8 cellular contexts compared by ENCODE assay signal in genomic region chr10:48551796-48552591, GRCh38. TPM values are rescaled to one million over a fixed set of nuclear protein-coding genes. Genes with fewer than 3 reads are reported as not detected.
DNase-seq lines count a peak whose midpoint lies in the region; ATAC-seq and TF ChIP-seq lines count a peak whose summit lies in the region.

No MANE protein-coding gene starts in this region.

- no peak overlapping the region for H3K27ac Mint-ChIP-seq in CD4-positive, alpha-beta T cell
- no peak overlapping the region for H3K27ac Mint-ChIP-seq in GM23338
- no peak overlapping the region for H3K27ac Mint-ChIP-seq in activated T-helper 1 cell treated with anti-CD3 and anti-CD28 coated beads, Interleukin-12 subunit alpha, Interleukin-12 subunit beta, Interleukin-2, Interleukin-4 antibody, amounts not matched to agents 30 ng/mL and 10 ng/mL and 1 ng/mL, durations not matched to agents 14 hours and 24 hours and 36 hours

- H3K36me3 Mint-ChIP-seq in CD4-positive, alpha-beta T cell (ENCODE audit: low read depth), result no peaks in the 10 kb centered on the region
- H3K36me3 Mint-ChIP-seq in GM23338 (ENCODE audit: low read depth), result no peaks in the 10 kb centered on the region
- no peaks in the 10 kb centered on the region for H3K36me3 Mint-ChIP-seq in activated T-helper 1 cell treated with anti-CD3 and anti-CD28 coated beads, Interleukin-12 subunit alpha, Interleukin-12 subunit beta, Interleukin-2, Interleukin-4 antibody, amounts not matched to agents 30 ng/mL and 10 ng/mL and 1 ng/mL, durations not matched to agents 14 hours and 24 hours and 36 hours (ENCODE audit: low read depth)

- no peak for ATAC-seq in CD4-positive, alpha-beta T cell (ENCODE audit: poor library complexity)
- peak; percentile 80 for ATAC-seq in GM23338

- H3F3A ChIP-seq in GM23338 (replicated peaks; ENCODE audit: low read depth) (no peaks in the 10 kb centered on the region), smooth muscle cell (ENCODE audit: low read depth) (no peaks in the 10 kb centered on the region)

- H3K4me1 ChIP-seq in GM23338 (ENCODE audit: insufficient read depth) (no peaks in the 10 kb centered on the region), smooth muscle cell (ENCODE audit: low read depth) (no peaks in the 10 kb centered on the region)

- no peak for DNase-seq in CD4-positive, alpha-beta T cell
- peak; percentile 73 for DNase-seq in GM23338 (ENCODE audit: low spot score)
- peak; percentile 41 for DNase-seq in NCI-H345 treated with DMSO at 0.1 percent for 48 hours (lab: John Stamatoyannopoulos, UW; ENCODE audit: unreplicated experiment)
- peak; percentile 45 for DNase-seq in astrocyte of the cerebellum (ENCODE audit: low read depth)
- DNase-seq in hepatic stellate cell (ENCODE audit: low spot score), result peak; percentile 68
- no peak for DNase-seq in smooth muscle cell (lab: John Stamatoyannopoulos, UW; ENCODE audit: unreplicated experiment)
- no peak for DNase-seq in activated T-helper 1 cell treated with anti-CD3 and anti-CD28 coated beads, Interleukin-12 subunit alpha, Interleukin-12 subunit beta, Interleukin-2, Interleukin-4 antibody, amounts not matched to agents 30 ng/mL and 10 ng/mL and 1 ng/mL, durations not matched to agents 14 hours and 24 hours and 36 hours (ENCODE audit: low spot score)
- DNase-seq in stimulated activated naive CD4-positive, alpha-beta T cell treated with Interleukin-2 at 50 U/mL for 16 hours (lab: John Stamatoyannopoulos, UW), result no peak

- CTCF ChIA-PET in CD4-positive, alpha-beta T cell (lab: Charles Lee), result no interaction called here

- H3K4me3 ChIP-seq in GM23338 (no peak overlapping the region), astrocyte of the cerebellum (ENCODE audit: low read depth, low read length) (no peak overlapping the region), smooth muscle cell (no peak overlapping the region)

- POLR2A ChIA-PET in CD4-positive, alpha-beta T cell (lab: Charles Lee), result no interaction called here

- intact Hi-C loops in CD4-positive, alpha-beta T cell (cut with DNase I, micrococcal nuclease), result no loop called here
- intact Hi-C loops in activated T-helper 1 cell treated with anti-CD3 and anti-CD28 coated beads, Interleukin-12 subunit alpha, Interleukin-12 subunit beta, Interleukin-2, Interleukin-4 antibody, amounts not matched to agents 30 ng/mL and 10 ng/mL and 1 ng/mL, durations not matched to agents 14 hours and 24 hours and 36 hours (cut with micrococcal nuclease), result loop anchor here (1.0 kb wide), 1 partner anchor 104 kb away; no protein-coding TSS in a partner anchor

- no peak overlapping the region for H2AFZ ChIP-seq in GM23338
- H2AFZ ChIP-seq in smooth muscle cell (ENCODE audit: low read depth), result no peak overlapping the region

- H3K9me3 Mint-ChIP-seq in CD4-positive, alpha-beta T cell, result no peaks in the 10 kb centered on the region
- peaks cover 4% of the 10 kb centered on the region for H3K9me3 Mint-ChIP-seq in GM23338
- H3K9me3 Mint-ChIP-seq in activated T-helper 1 cell treated with anti-CD3 and anti-CD28 coated beads, Interleukin-12 subunit alpha, Interleukin-12 subunit beta, Interleukin-2, Interleukin-4 antibody, amounts not matched to agents 30 ng/mL and 10 ng/mL and 1 ng/mL, durations not matched to agents 14 hours and 24 hours and 36 hours, result no peaks in the 10 kb centered on the region

- H3K36me3 ChIP-seq in GM23338 (ENCODE audit: insufficient read depth), result no peaks in the 10 kb centered on the region
- H3K36me3 ChIP-seq in smooth muscle cell (ENCODE audit: low read depth), result no peaks in the 10 kb centered on the region

- H3K27me3 Mint-ChIP-seq in CD4-positive, alpha-beta T cell, result no peaks in the 10 kb centered on the region
- peaks cover 8% of the 10 kb centered on the region for H3K27me3 Mint-ChIP-seq in GM23338 (ENCODE audit: insufficient read depth, low read depth, poor library complexity)
- H3K27me3 Mint-ChIP-seq in activated T-helper 1 cell treated with anti-CD3 and anti-CD28 coated beads, Interleukin-12 subunit alpha, Interleukin-12 subunit beta, Interleukin-2, Interleukin-4 antibody, amounts not matched to agents 30 ng/mL and 10 ng/mL and 1 ng/mL, durations not matched to agents 14 hours and 24 hours and 36 hours (ENCODE audit: insufficient read depth), result no peaks in the 10 kb centered on the region

- no peaks in the 10 kb centered on the region for H3K9me2 ChIP-seq in GM23338 (ENCODE audit: insufficient read depth)

- H3K79me2 ChIP-seq in GM23338 (replicated peaks; ENCODE audit: insufficient read depth), result no peaks in the 10 kb centered on the region
- no peaks in the 10 kb centered on the region for H3K79me2 ChIP-seq in smooth muscle cell (ENCODE audit: low read depth)

- in situ Hi-C loops in astrocyte of the cerebellum (cut with HindIII; ENCODE audit: low sequenced_read_pairs), result no loop called here

- H4K20me1 ChIP-seq in GM23338 (replicated peaks; ENCODE audit: insufficient read depth), result no peaks in the 10 kb centered on the region
- no peaks in the 10 kb centered on the region for H4K20me1 ChIP-seq in smooth muscle cell (ENCODE audit: low read depth)

- H3K4me1 Mint-ChIP-seq in CD4-positive, alpha-beta T cell (ENCODE audit: low read depth), result no peaks in the 10 kb centered on the region
- peaks cover 7% of the 10 kb centered on the region; the same call in 2 of the 3 replicates for H3K4me1 Mint-ChIP-seq in GM23338
- H3K4me1 Mint-ChIP-seq in activated T-helper 1 cell treated with anti-CD3 and anti-CD28 coated beads, Interleukin-12 subunit alpha, Interleukin-12 subunit beta, Interleukin-2, Interleukin-4 antibody, amounts not matched to agents 30 ng/mL and 10 ng/mL and 1 ng/mL, durations not matched to agents 14 hours and 24 hours and 36 hours (ENCODE audit: low read depth), result no peaks in the 10 kb centered on the region

- no peaks in the 10 kb centered on the region for H3K9me3 ChIP-seq in CD4-positive, alpha-beta T cell (ENCODE audit: control insufficient read depth, low read length)
- no peaks in the 10 kb centered on the region for H3K9me3 ChIP-seq in smooth muscle cell (replicated peaks; ENCODE audit: low read depth)

- no peak overlapping the region for H3K9ac ChIP-seq in smooth muscle cell (ENCODE audit: low read depth)

- 70% methylated on average over 7 of the region's 7 CpGs for WGBS in smooth muscle cell (ENCODE audit: low lambda C conversion rate)

- H3K4me2 ChIP-seq in GM23338 (no peak overlapping the region), smooth muscle cell (no peak overlapping the region)

- H3K27ac ChIP-seq in CD4-positive, alpha-beta T cell (ENCODE audit: low read depth, low read length), result no peak overlapping the region
- no peak overlapping the region for H3K27ac ChIP-seq in GM23338 (ENCODE audit: low read depth)
- no peak overlapping the region for H3K27ac ChIP-seq in smooth muscle cell (ENCODE audit: low read depth)

- H3K27me3 ChIP-seq in CD4-positive, alpha-beta T cell (ENCODE audit: control insufficient read depth, insufficient read depth, low read length), result no peaks in the 10 kb centered on the region
- H3K27me3 ChIP-seq in GM23338 (ENCODE audit: insufficient read depth) (no peaks in the 10 kb centered on the region), smooth muscle cell (ENCODE audit: low read depth) (no peaks in the 10 kb centered on the region)

- no peak overlapping the region for H3K4me3 Mint-ChIP-seq in CD4-positive, alpha-beta T cell
- no peak overlapping the region for H3K4me3 Mint-ChIP-seq in GM23338
- no peak overlapping the region for H3K4me3 Mint-ChIP-seq in activated T-helper 1 cell treated with anti-CD3 and anti-CD28 coated beads, Interleukin-12 subunit alpha, Interleukin-12 subunit beta, Interleukin-2, Interleukin-4 antibody, amounts not matched to agents 30 ng/mL and 10 ng/mL and 1 ng/mL, durations not matched to agents 14 hours and 24 hours and 36 hours

- TF ChIP-seq CTCF in CD4-positive, alpha-beta T cell (IDR thresholded peaks at IDR 0.05), result peak; percentile 40
- TF ChIP-seq CTCF in GM23338 (conservative IDR thresholded peaks at IDR 0.05; ENCODE audit: low read depth in 2 of 2), result peak; percentile 68 to 83
- peak; percentile 73 for TF ChIP-seq CTCF in astrocyte of the cerebellum (IDR thresholded peaks at IDR 0.05; ENCODE audit: low read depth, low read length, missing control alignments)
- peak; percentile 80 for TF ChIP-seq CTCF in smooth muscle cell (IDR thresholded peaks at IDR 0.05; ENCODE audit: borderline replicate concordance, insufficient read depth, poor library complexity, severe bottlenecking)

TF ChIP-seq in GM23338, 12 proteins besides CTCF, POLR2A, EP300 and RAD21:
- TF ChIP-seq NANOG (IDR thresholded peaks at IDR 0.05; ENCODE audit: borderline replicate concordance) (no peak), POLR2AphosphoS5 (IDR thresholded peaks at IDR 0.05; ENCODE audit: low read depth) (no peak)
TF ChIP-seq in GM23338: peak in this region for 0.

RNA-seq across cellular contexts. Expression of gene ARHGAP22, which starts 52.9 kb away (rescaled TPM):
- total RNA-seq in CD4-positive, alpha-beta T cell, result not detected
- 10.7 and 11.3 TPM in 2 replicates for total RNA-seq in GM23338 (2014; rRNA removed; shearing (Covaris generic))
- polyA plus RNA-seq in GM23338 (2016; fragmentation: Nextera tagmentation; extraction: Ambion mirVana) (4.8 and 5.5 TPM in 2 replicates), smooth muscle cell (1.8 and 2.4 TPM in 2 replicates)
- 8.8 and 9.9 TPM in 2 replicates for total RNA-seq in smooth muscle cell
- total RNA-seq in activated T-helper 1 cell treated with anti-CD3 and anti-CD28 coated beads, Interleukin-12 subunit alpha, Interleukin-12 subunit beta, Interleukin-2, Interleukin-4 antibody, amounts not matched to agents 30 ng/mL and 10 ng/mL and 1 ng/mL, durations not matched to agents 14 hours and 24 hours and 36 hours, result 0.66 and 1.2 TPM in 2 replicates

Comparison
In these comparisons a context has a peak if more than half of its experiments do, and no peak if none do; other contexts are left out.
1. DNase-seq: peak in GM23338 (single experiment), NCI-H345 treated with DMSO at 0.1 percent for 48 hours (single experiment), astrocyte of the cerebellum (single experiment) and hepatic stellate cell (single experiment); none in CD4-positive, alpha-beta T cell (0 of 10), smooth muscle cell (single experiment), activated T-helper 1 cell treated with anti-CD3 and anti-CD28 coated beads, Interleukin-12 subunit alpha, Interleukin-12 subunit beta, Interleukin-2, Interleukin-4 antibody, amounts not matched to agents 30 ng/mL and 10 ng/mL and 1 ng/mL, durations not matched to agents 14 hours and 24 hours and 36 hours (single experiment) and stimulated activated naive CD4-positive, alpha-beta T cell treated with Interleukin-2 at 50 U/mL for 16 hours (single experiment).
2. Peak in every context shown above with its lines, with median percentiles within 50 percentile points of each other: CTCF ChIP-seq.